Comparison of ENCODE assay signal across 7 cellular contexts in genomic region chr3:136192195-136192594, GRCh38. TPM values are rescaled to one million over a fixed set of nuclear protein-coding genes. Genes with fewer than 3 reads are reported as not detected.
A peak's percentile ranks its signal among the peaks of the same experiment; 100 is the strongest.
DNase-seq lines count a peak whose midpoint lies in the region; ATAC-seq and TF ChIP-seq lines count a peak whose summit lies in the region.
"Not testable (repeated sequence)": the region's sequence is repeated elsewhere in the genome, so short reads cannot be mapped to it uniquely, and the experiment has no call there.

No MANE protein-coding gene starts in this region.

- POLR2A ChIA-PET in activated CD8-positive, alpha-beta T cell treated with anti-CD3 and anti-CD28 coated beads for 36 hours (lab: Charles Lee) = interaction anchor here (0.7 to 6.6 kb wide), 4 partner anchors 10 to 63 kb away, joined by 3 to 87 read pairs (median 6); no protein-coding TSS in a partner anchor

- H3K4me1 Mint-ChIP-seq in activated CD8-positive, alpha-beta T cell treated with anti-CD3 and anti-CD28 coated beads for 36 hours (ENCODE audit: low read depth) = peaks cover 44% of the 10 kb centered on the region

- H3F3A ChIP-seq in OCI-LY1 (ENCODE audit: insufficient read depth, low read length) = not testable (repeated sequence)

- peak overlapping the region; percentile 82 for H3K4me3 ChIP-seq in GM12864 (ENCODE audit: low read depth, low read length)
- peak overlapping the region; percentile 84 for H3K4me3 ChIP-seq in OCI-LY1 (ENCODE audit: low read depth, low read length, poor library complexity, severe bottlenecking)
- H3K4me3 ChIP-seq in brain microvascular endothelial cell (ENCODE audit: low read depth, low read length) = peak overlapping the region; percentile 15
- peak overlapping the region; percentile 95 for H3K4me3 ChIP-seq in fibroblast of the aortic adventitia (ENCODE audit: low read depth, low read length)
- peak overlapping the region; percentile 39 to 95 for H3K4me3 ChIP-seq in mucosa of rectum (ENCODE audit: low read length in 2 of 2)
- H3K4me3 ChIP-seq in skeletal muscle cell (ENCODE audit: low read depth, low read length) = peak overlapping the region; percentile 92

- peak overlapping the region; percentile 98 for H3K4me3 Mint-ChIP-seq in activated CD8-positive, alpha-beta T cell treated with anti-CD3 and anti-CD28 coated beads for 36 hours

- in situ Hi-C loops in brain microvascular endothelial cell (cut with HindIII; ENCODE audit: low pct_ligation_motif_present, low sequenced_read_pairs) = not testable (repeated sequence)

- H3K9me3 Mint-ChIP-seq in activated CD8-positive, alpha-beta T cell treated with anti-CD3 and anti-CD28 coated beads for 36 hours = not testable (repeated sequence)

- CTCF ChIA-PET in activated CD8-positive, alpha-beta T cell treated with anti-CD3 and anti-CD28 coated beads for 36 hours (lab: Charles Lee) = interaction anchor here (1.1 kb wide), 1 partner anchor 28 kb away, joined by 3 read pairs; no protein-coding TSS in a partner anchor

- H3K9ac ChIP-seq in OCI-LY1 (ENCODE audit: low read length) (peak overlapping the region; percentile 85), mucosa of rectum (ENCODE audit: low read depth in 1 of 2, low read length in 2 of 2) (peak overlapping the region in 1 of 2 donors; percentile 13)

- H3K27me3 Mint-ChIP-seq in activated CD8-positive, alpha-beta T cell treated with anti-CD3 and anti-CD28 coated beads for 36 hours = not testable (repeated sequence)

- peaks cover 34% of the 10 kb centered on the region for H3K36me3 ChIP-seq in OCI-LY1 (ENCODE audit: insufficient read depth, low read length)
- H3K36me3 ChIP-seq in brain microvascular endothelial cell (replicated peaks); mucosa of rectum (ENCODE audit: control insufficient read depth in 2 of 2, insufficient read depth in 2 of 2, low read length in 2 of 2): not testable (repeated sequence)

- peaks cover 51% of the 10 kb centered on the region for H3K36me3 Mint-ChIP-seq in activated CD8-positive, alpha-beta T cell treated with anti-CD3 and anti-CD28 coated beads for 36 hours (ENCODE audit: low read depth)

- H3K27ac Mint-ChIP-seq in activated CD8-positive, alpha-beta T cell treated with anti-CD3 and anti-CD28 coated beads for 36 hours = peak overlapping the region; percentile 54

- H3K4me1 ChIP-seq in OCI-LY1 (ENCODE audit: insufficient read depth, low read length, severe bottlenecking) (peaks cover 66% of the 10 kb centered on the region), mucosa of rectum (ENCODE audit: control insufficient read depth in 2 of 2, insufficient read depth in 2 of 2, low read length in 2 of 2) (peaks cover 10 to 23% of the 10 kb centered on the region in 2 donors)

- TF ChIP-seq CTCF in GM12864 (IDR thresholded peaks at IDR 0.05; ENCODE audit: low read depth, low read length, missing control alignments); OCI-LY1 (IDR thresholded peaks at IDR 0.05; ENCODE audit: low read length); activated CD8-positive, alpha-beta T cell treated with anti-CD3 and anti-CD28 coated beads for 36 hours (IDR thresholded peaks at IDR 0.05); brain microvascular endothelial cell (IDR thresholded peaks at IDR 0.05; ENCODE audit: low read depth, low read length, missing control alignments); fibroblast of the aortic adventitia (IDR thresholded peaks at IDR 0.05; ENCODE audit: insufficient read depth, low read length): not testable (repeated sequence)

- H3K27me3 ChIP-seq in OCI-LY1 (ENCODE audit: insufficient read depth, low read length); brain microvascular endothelial cell (replicated peaks); mucosa of rectum (ENCODE audit: control insufficient read depth in 2 of 2, insufficient read depth in 2 of 2, low read length in 2 of 2): not testable (repeated sequence)

- H2AFZ ChIP-seq in OCI-LY1 (ENCODE audit: low read length) = not testable (repeated sequence)

- H3K79me2 ChIP-seq in OCI-LY1 (ENCODE audit: insufficient read depth, low read length) = peaks cover 84% of the 10 kb centered on the region

- not testable (repeated sequence) for H3K9me3 ChIP-seq in OCI-LY1 (ENCODE audit: low read length); mucosa of rectum (ENCODE audit: control insufficient read depth in 2 of 2, low read length in 2 of 2)

- peak overlapping the region; percentile 27 for H3K27ac ChIP-seq in OCI-LY1 (ENCODE audit: low read depth, low read length, poor library complexity, severe bottlenecking)
- not testable (repeated sequence) for H3K27ac ChIP-seq in brain microvascular endothelial cell; mucosa of rectum (ENCODE audit: low read depth in 2 of 2, low read length in 2 of 2)

- not testable (repeated sequence) for DNase-seq in GM12864 (ENCODE audit: low read depth); activated CD8-positive, alpha-beta T cell treated with anti-CD3 and anti-CD28 coated beads for 36 hours; brain microvascular endothelial cell; skeletal muscle cell (ENCODE audit: low read depth)
- DNase-seq in fibroblast of the aortic adventitia (ENCODE audit: low read depth) = peak; percentile 37

- not testable (repeated sequence) for ATAC-seq in activated CD8-positive, alpha-beta T cell treated with anti-CD3 and anti-CD28 coated beads for 36 hours

- not testable (repeated sequence) for H4K20me1 ChIP-seq in OCI-LY1 (ENCODE audit: insufficient read depth, low read length)

- intact Hi-C loops in activated CD8-positive, alpha-beta T cell treated with anti-CD3 and anti-CD28 coated beads for 36 hours (cut with micrococcal nuclease) = loop anchor here (5.0 kb wide), 3 partner anchors 50 to 560 kb away; partner anchors contain the start of gene STAG1

- H3K4me2 ChIP-seq in OCI-LY1 (ENCODE audit: low read length) = peak overlapping the region; percentile 90

- H3K9me2 ChIP-seq in OCI-LY1 (ENCODE audit: low read depth, low read length) = not testable (repeated sequence)

RNA-seq across cellular contexts. Expression of gene MSL2, which starts 3.9 kb away (rescaled TPM):
- total RNA-seq in activated CD8-positive, alpha-beta T cell treated with anti-CD3 and anti-CD28 coated beads for 36 hours = 10 to 100 TPM; 35.8 to 36.8 TPM
- 27.3 and 46.7 TPM in 2 replicates for total RNA-seq in fibroblast of the aortic adventitia (ENCODE audit: low replicate concordance)

RNA-seq across cellular contexts. Expression of gene PCCB, which starts 57.9 kb away (rescaled TPM):
- total RNA-seq in activated CD8-positive, alpha-beta T cell treated with anti-CD3 and anti-CD28 coated beads for 36 hours = 10 to 100 TPM; 61.5 to 61.8 TPM
- 37.2 and 131 TPM in 2 replicates for total RNA-seq in fibroblast of the aortic adventitia (ENCODE audit: low replicate concordance)

Comparison
In these comparisons a context has a peak if more than half of its experiments do, and no peak if none do; other contexts are left out.
1. H3K4me3 ChIP-seq: peak in every context shown above with its lines; median percentile 95 in fibroblast of the aortic adventitia; 92 in skeletal muscle cell; 84 in OCI-LY1; 82 in GM12864; 67 in mucosa of rectum; 15 in brain microvascular endothelial cell.